In genomic region chr18:61157451-61157850, GRCh38 we compare ENCODE assay signal across 31 cellular contexts.
"Had no signal": no experiment of that assay in that cellular context is flagged by ENCODE, and none has a peak within 500 bp of the region (broad histone marks: within the 10 kb centered on the region; RNA-seq: fewer than 3 reads in every experiment).

No MANE protein-coding gene starts in this region.

- H3K27ac ChIP-seq: adrenal gland, ascending aorta, body of pancreas, brain microvascular endothelial cell, breast epithelium, cardiac muscle cell had no signal

- H3K4me3 ChIP-seq: adrenal gland, ascending aorta, body of pancreas, breast epithelium, cardiac muscle cell had no signal

- H3K4me1 ChIP-seq: adrenal gland, ascending aorta, body of pancreas, breast epithelium had no signal

- H3K36me3 ChIP-seq: adrenal gland, ascending aorta, brain microvascular endothelial cell, breast epithelium, cardiac muscle cell had no signal

- DNase-seq: activated effector memory CD4-positive, alpha-beta T cell treated with anti-CD3 and anti-CD28 coated beads, Interleukin-2, amount 50 U/mL, for 16 hours; activated effector memory CD4-positive, alpha-beta T cell treated with Interleukin-2 at 50 U/mL for 16 hours; activated gamma-delta T cell; activated gamma-delta T cell treated with Interleukin-2 at 50 U/mL for 16 hours; activated naive CD4-positive, alpha-beta T cell; activated naive CD4-positive, alpha-beta T cell treated with anti-CD3 and anti-CD28 coated beads for 36 hours; activated naive CD4-positive, alpha-beta T cell treated with anti-CD3 and anti-CD28 coated beads, Interleukin-2, amount 10 ng/mL, durations not matched to agents 7 days and 5 days; activated naive CD4-positive, alpha-beta T cell treated with anti-CD3 and anti-CD28 coated beads, Interleukin-2, amount 50 U/mL, for 16 hours; activated naive CD4-positive, alpha-beta T cell treated with Interleukin-2 at 50 U/mL for 16 hours; activated naive CD8-positive, alpha-beta T cell treated with anti-CD3 and anti-CD28 coated beads for 36 hours; activated naive CD8-positive, alpha-beta T cell treated with anti-CD3 and anti-CD28 coated beads, Interleukin-2, amount 10 ng/mL, durations not matched to agents 7 days and 5 days; activated naive CD8-positive, alpha-beta T cell treated with anti-CD3 and anti-CD28 coated beads, Interleukin-2, amount 50 U/mL, for 24 hours; activated T-cell treated with anti-CD3 and anti-CD28 coated beads, Interleukin-2, amount 50 U/mL, for 1 hour; activated T-cell treated with anti-CD3 and anti-CD28 coated beads, Interleukin-2, amount 50 U/mL, for 24 hours; activated T-cell treated with anti-CD3 and anti-CD28 coated beads, Interleukin-2, amount 50 U/mL, for 4 hours; activated T-cell treated with anti-CD3 and anti-CD28 coated beads, Interleukin-2, amount 50 U/mL, for 48 hours; activated T-cell treated with anti-CD3 and anti-CD28 coated beads, Interleukin-2, amount 50 U/mL, for 72 hours; adrenal gland; amniotic stem cell; amygdala; anterior cingulate cortex; aorta; body of pancreas; brain microvascular endothelial cell; central memory CD4-positive, alpha-beta T cell; cerebellar nuclear complex had no signal

- H3K27me3 ChIP-seq: adrenal gland, ascending aorta, body of pancreas, brain microvascular endothelial cell, breast epithelium, cardiac muscle cell had no signal

- H3K9me3 ChIP-seq: adrenal gland, ascending aorta, body of pancreas, breast epithelium had no signal

- FAIRE-seq: astrocyte, bronchial epithelial cell had no signal
